ENCODE assay signal across 1 cellular context in the genomic region with DNA sequence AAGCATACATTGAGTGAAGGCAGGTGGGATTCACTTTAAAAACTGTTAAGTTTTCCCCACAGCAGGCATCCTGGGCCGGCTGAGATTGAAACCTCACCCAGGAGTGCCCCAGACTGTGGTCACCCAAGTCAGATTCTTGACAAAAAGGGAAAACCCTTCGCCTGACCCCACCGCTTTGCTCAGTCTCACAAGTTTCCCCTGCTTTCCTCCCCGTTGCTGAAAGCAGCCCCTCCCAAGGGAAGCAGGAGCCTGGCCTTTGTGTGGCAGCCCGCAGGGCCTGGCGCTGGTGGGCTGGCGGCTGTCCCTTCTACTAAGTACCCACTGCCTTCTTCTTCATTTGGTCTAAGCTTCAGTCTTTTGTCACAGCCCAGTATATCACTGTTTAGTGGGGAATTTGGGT.
TF ChIP-seq lines count a peak whose summit lies in the region.

No MANE protein-coding gene starts in this region.

TF ChIP-seq in GM12878, 131 proteins besides CTCF, POLR2A, EP300 and RAD21 (continued from another document):
- TF ChIP-seq, protein P1, sequence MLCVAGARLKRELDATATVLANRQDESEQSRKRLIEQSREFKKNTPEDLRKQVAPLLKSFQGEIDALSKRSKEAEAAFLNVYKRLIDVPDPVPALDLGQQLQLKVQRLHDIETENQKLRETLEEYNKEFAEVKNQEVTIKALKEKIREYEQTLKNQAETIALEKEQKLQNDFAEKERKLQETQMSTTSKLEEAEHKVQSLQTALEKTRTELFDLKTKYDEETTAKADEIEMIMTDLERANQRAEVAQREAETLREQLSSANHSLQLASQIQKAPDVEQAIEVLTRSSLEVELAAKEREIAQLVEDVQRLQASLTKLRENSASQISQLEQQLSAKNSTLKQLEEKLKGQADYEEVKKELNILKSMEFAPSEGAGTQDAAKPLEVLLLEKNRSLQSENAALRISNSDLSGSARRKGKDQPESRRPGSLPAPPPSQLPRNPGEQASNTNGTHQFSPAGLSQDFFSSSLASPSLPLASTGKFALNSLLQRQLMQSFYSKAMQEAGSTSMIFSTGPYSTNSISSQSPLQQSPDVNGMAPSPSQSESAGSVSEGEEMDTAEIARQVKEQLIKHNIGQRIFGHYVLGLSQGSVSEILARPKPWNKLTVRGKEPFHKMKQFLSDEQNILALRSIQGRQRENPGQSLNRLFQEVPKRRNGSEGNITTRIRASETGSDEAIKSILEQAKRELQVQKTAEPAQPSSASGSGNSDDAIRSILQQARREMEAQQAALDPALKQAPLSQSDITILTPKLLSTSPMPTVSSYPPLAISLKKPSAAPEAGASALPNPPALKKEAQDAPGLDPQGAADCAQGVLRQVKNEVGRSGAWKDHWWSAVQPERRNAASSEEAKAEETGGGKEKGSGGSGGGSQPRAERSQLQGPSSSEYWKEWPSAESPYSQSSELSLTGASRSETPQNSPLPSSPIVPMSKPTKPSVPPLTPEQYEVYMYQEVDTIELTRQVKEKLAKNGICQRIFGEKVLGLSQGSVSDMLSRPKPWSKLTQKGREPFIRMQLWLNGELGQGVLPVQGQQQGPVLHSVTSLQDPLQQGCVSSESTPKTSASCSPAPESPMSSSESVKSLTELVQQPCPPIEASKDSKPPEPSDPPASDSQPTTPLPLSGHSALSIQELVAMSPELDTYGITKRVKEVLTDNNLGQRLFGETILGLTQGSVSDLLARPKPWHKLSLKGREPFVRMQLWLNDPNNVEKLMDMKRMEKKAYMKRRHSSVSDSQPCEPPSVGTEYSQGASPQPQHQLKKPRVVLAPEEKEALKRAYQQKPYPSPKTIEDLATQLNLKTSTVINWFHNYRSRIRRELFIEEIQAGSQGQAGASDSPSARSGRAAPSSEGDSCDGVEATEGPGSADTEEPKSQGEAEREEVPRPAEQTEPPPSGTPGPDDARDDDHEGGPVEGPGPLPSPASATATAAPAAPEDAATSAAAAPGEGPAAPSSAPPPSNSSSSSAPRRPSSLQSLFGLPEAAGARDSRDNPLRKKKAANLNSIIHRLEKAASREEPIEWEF (IDR thresholded peaks at IDR 0.05; ENCODE audit: insufficient replicate concordance, low read depth, low read length): no peak
- TF ChIP-seq TCF7 (IDR thresholded peaks at IDR 0.05; ENCODE audit: borderline replicate concordance): no peak
- TF ChIP-seq ZNF622 (IDR thresholded peaks at IDR 0.05): no peak
